ENCODE assay signal across 9 cellular contexts in genomic region chr2:241844066-241844728, GRCh38. TPM values are rescaled to one million over a fixed set of nuclear protein-coding genes. Genes with fewer than 3 reads are reported as not detected.
DNase-seq lines count a peak whose midpoint lies in the region; ATAC-seq and TF ChIP-seq lines count a peak whose summit lies in the region.
"Had no signal": no experiment of that assay in that cellular context is flagged by ENCODE, and none has a peak within 500 bp of the region (broad histone marks: within the 10 kb centered on the region; RNA-seq: fewer than 3 reads in every experiment).

No MANE protein-coding gene starts in this region.

- peak overlapping the region; percentile 75 for H3K4me3 Mint-ChIP-seq in CD8-positive, alpha-beta T cell
- H3K4me3 Mint-ChIP-seq in activated CD4-positive, alpha-beta memory T cell treated with anti-CD3 and anti-CD28 coated beads, Interleukin-2, amount 10 ng/mL, durations not matched to agents 7 days and 5 days: peak overlapping the region; percentile 68

- no peaks in the 10 kb centered on the region for H3K9me3 ChIP-seq in CD8-positive, alpha-beta T cell (ENCODE audit: low read length)
- H3K9me3 ChIP-seq in KOPT-K1 (ENCODE audit: insufficient read depth, low read length, poor library complexity, severe bottlenecking): no peaks in the 10 kb centered on the region
- H3K9me3 ChIP-seq in effector memory CD4-positive, alpha-beta T cell (ENCODE audit: control insufficient read depth, low read length): no peaks in the 10 kb centered on the region

- ATAC-seq in CD8-positive, alpha-beta T cell: peak; percentile 75
- peak; percentile 48 for ATAC-seq in GM21367 (IDR thresholded peaks at IDR 0.05; ENCODE audit: unreplicated experiment)

- TF ChIP-seq CTCF in CD8-positive, alpha-beta T cell (IDR thresholded peaks at IDR 0.05): no peak

- peak overlapping the region; percentile 53 for H3K4me3 ChIP-seq in CD8-positive, alpha-beta T cell (ENCODE audit: low read depth, low read length)
- H3K4me3 ChIP-seq in effector memory CD4-positive, alpha-beta T cell (ENCODE audit: insufficient read depth, low read depth, low read length, poor library complexity, severe bottlenecking): peak overlapping the region; percentile 29

- no peaks in the 10 kb centered on the region for H3K27me3 ChIP-seq in CD8-positive, alpha-beta T cell (ENCODE audit: insufficient read depth, low read length)
- no peaks in the 10 kb centered on the region for H3K27me3 ChIP-seq in effector memory CD4-positive, alpha-beta T cell (replicated peaks; ENCODE audit: control insufficient read depth, insufficient read depth, low read length, poor library complexity, severe bottlenecking)

- DNase-seq in CD8-positive, alpha-beta T cell: peak in 6 of 7 experiments; percentile 58 to 79 (median 74)
- DNase-seq in activated CD4-positive, alpha-beta memory T cell treated with anti-CD3 and anti-CD28 coated beads, Interleukin-2, amount 10 ng/mL, durations not matched to agents 7 days and 5 days: peak; percentile 87
- peak; percentile 64 to 78 (median 71) for DNase-seq in effector memory CD4-positive, alpha-beta T cell
- DNase-seq in midbrain (lab: John Stamatoyannopoulos, UW) (peak; percentile 24), G401 (ENCODE audit: low spot score) (no peak)
- peak; percentile 50 to 76 for DNase-seq in stimulated activated CD8-positive, alpha-beta memory T cell treated with anti-CD3 and anti-CD28 coated beads, Interleukin-4, amount 100 ng/mL, for 4 hours (ENCODE audit: low read depth in 2 of 2, low spot score in 1 of 2)

- H3K27ac ChIP-seq in CD8-positive, alpha-beta T cell (ENCODE audit: low read depth, low read length): peak overlapping the region; percentile 23
- H3K27ac ChIP-seq in KOPT-K1 (ENCODE audit: low read depth, low read length, poor library complexity, severe bottlenecking): peak overlapping the region; percentile 34
- H3K27ac ChIP-seq in effector memory CD4-positive, alpha-beta T cell (ENCODE audit: insufficient read depth, low read length, poor library complexity, severe bottlenecking): no peak overlapping the region

- H3K9me3 Mint-ChIP-seq in CD8-positive, alpha-beta T cell: no peaks in the 10 kb centered on the region
- H3K9me3 Mint-ChIP-seq in activated CD4-positive, alpha-beta memory T cell treated with anti-CD3 and anti-CD28 coated beads, Interleukin-2, amount 10 ng/mL, durations not matched to agents 7 days and 5 days: no peaks in the 10 kb centered on the region

- in situ Hi-C loops in G401 (cut with HindIII; ENCODE audit: low sequenced_read_pairs): no loop called here

- H3K4me1 Mint-ChIP-seq in CD8-positive, alpha-beta T cell (ENCODE audit: low read depth): peaks cover 28% of the 10 kb centered on the region
- peaks cover 35% of the 10 kb centered on the region for H3K4me1 Mint-ChIP-seq in activated CD4-positive, alpha-beta memory T cell treated with anti-CD3 and anti-CD28 coated beads, Interleukin-2, amount 10 ng/mL, durations not matched to agents 7 days and 5 days

- POLR2A ChIA-PET in CD8-positive, alpha-beta T cell (lab: Charles Lee): interaction anchor here (0.6 to 1.3 kb wide), 5 partner anchors 16 to 138 kb away, joined by 3 to 5 read pairs (median 4); no protein-coding TSS in a partner anchor
- POLR2A ChIA-PET in activated CD4-positive, alpha-beta memory T cell treated with anti-CD3 and anti-CD28 coated beads, Interleukin-2, amount 10 ng/mL, durations not matched to agents 7 days and 5 days (lab: Charles Lee): interaction anchor here (0.7 to 3.3 kb wide), 9 partner anchors 9 to 157 kb away, joined by 3 to 26 read pairs (median 5); partner anchors contain the start of genes DTYMK and PDCD1

- H3K36me3 ChIP-seq in CD8-positive, alpha-beta T cell (ENCODE audit: insufficient read depth, low read length): no peaks in the 10 kb centered on the region
- no peaks in the 10 kb centered on the region for H3K36me3 ChIP-seq in KOPT-K1 (ENCODE audit: insufficient read depth, low read length)
- H3K36me3 ChIP-seq in effector memory CD4-positive, alpha-beta T cell (ENCODE audit: control insufficient read depth, insufficient read depth, low read length): no peaks in the 10 kb centered on the region

- no peaks in the 10 kb centered on the region for H3K36me3 Mint-ChIP-seq in CD8-positive, alpha-beta T cell
- peaks cover 4% of the 10 kb centered on the region for H3K36me3 Mint-ChIP-seq in activated CD4-positive, alpha-beta memory T cell treated with anti-CD3 and anti-CD28 coated beads, Interleukin-2, amount 10 ng/mL, durations not matched to agents 7 days and 5 days (ENCODE audit: low read depth)

- H3K27me3 Mint-ChIP-seq in CD8-positive, alpha-beta T cell (ENCODE audit: low read depth): peaks cover 2% of the 10 kb centered on the region
- peaks cover 36% of the 10 kb centered on the region for H3K27me3 Mint-ChIP-seq in activated CD4-positive, alpha-beta memory T cell treated with anti-CD3 and anti-CD28 coated beads, Interleukin-2, amount 10 ng/mL, durations not matched to agents 7 days and 5 days

- H3K4me1 ChIP-seq in CD8-positive, alpha-beta T cell (ENCODE audit: insufficient read depth, low read length): peaks cover 23% of the 10 kb centered on the region
- H3K4me1 ChIP-seq in effector memory CD4-positive, alpha-beta T cell (ENCODE audit: control insufficient read depth, insufficient read depth, low read length, poor library complexity, severe bottlenecking): peaks cover 20% of the 10 kb centered on the region

- no peak overlapping the region for H3K27ac Mint-ChIP-seq in CD8-positive, alpha-beta T cell
- peak overlapping the region; percentile 63 for H3K27ac Mint-ChIP-seq in activated CD4-positive, alpha-beta memory T cell treated with anti-CD3 and anti-CD28 coated beads, Interleukin-2, amount 10 ng/mL, durations not matched to agents 7 days and 5 days

- intact Hi-C loops in CD8-positive, alpha-beta T cell (cut with DNase I, micrococcal nuclease): loop anchor here in 1 of 2 experiments (1.0 kb wide), 1 partner anchor 14 kb away; the partner anchor contains the start of gene PDCD1

- CTCF ChIA-PET in CD8-positive, alpha-beta T cell (lab: Charles Lee): interaction anchor here (1.0 to 1.6 kb wide), 4 partner anchors 9 to 35 kb away, joined by 5 to 7 read pairs (median 6); no protein-coding TSS in a partner anchor
- CTCF ChIA-PET in activated CD4-positive, alpha-beta memory T cell treated with anti-CD3 and anti-CD28 coated beads, Interleukin-2, amount 10 ng/mL, durations not matched to agents 7 days and 5 days (lab: Charles Lee): interaction anchor here (0.6 to 2.3 kb wide), 10 partner anchors 9 to 802 kb away, joined by 3 to 12 read pairs (median 4); partner anchors contain the start of genes D2HGDH and DTYMK

RNA-seq across cellular contexts. Expression of gene PDCD1, which starts 14.5 kb away (rescaled TPM):
- 10 to 100 TPM in 1 of 2 experiments, 1 to 10 TPM in 1; 8.0 to 10.7 TPM for total RNA-seq in CD8-positive, alpha-beta T cell
- total RNA-seq in activated CD4-positive, alpha-beta memory T cell treated with anti-CD3 and anti-CD28 coated beads, Interleukin-2, amount 10 ng/mL, durations not matched to agents 7 days and 5 days: 10 to 100 TPM; 17.2 to 17.9 TPM
- total RNA-seq in G401 (2014; rRNA removed; shearing (Covaris generic)): 0.62 TPM in 1 of 2 replicates, not detected in the other

RNA-seq across cellular contexts. Expression of gene RTP5, which starts 25.3 kb away (rescaled TPM):
- total RNA-seq in CD8-positive, alpha-beta T cell: 1 to 10 TPM; 1.8 to 2.7 TPM
- under 1 TPM in 1 of 2 experiments, not detected in 1; 0.13 TPM for total RNA-seq in activated CD4-positive, alpha-beta memory T cell treated with anti-CD3 and anti-CD28 coated beads, Interleukin-2, amount 10 ng/mL, durations not matched to agents 7 days and 5 days
- total RNA-seq in G401 (2014; rRNA removed; shearing (Covaris generic)): not detected in 2 replicates
- total RNA-seq: T-helper 1 cell treated with Interleukin-12 subunit alpha and Interleukin-12 subunit beta and Interleukin-4 antibody, amounts not matched to agents 30 ng/mL and 1 ng/mL, for 36 hours had no signal

RNA-seq across cellular contexts. Expression of gene NEU4, which starts 35.2 kb away (rescaled TPM):
- 1 to 10 TPM; 2.9 to 3.0 TPM for total RNA-seq in CD8-positive, alpha-beta T cell
- total RNA-seq in activated CD4-positive, alpha-beta memory T cell treated with anti-CD3 and anti-CD28 coated beads, Interleukin-2, amount 10 ng/mL, durations not matched to agents 7 days and 5 days: under 1 TPM; 0.38 to 0.43 TPM
- total RNA-seq in G401 (2014; rRNA removed; shearing (Covaris generic)): not detected in 2 replicates
